ENCODE assay signal across 9 cellular contexts in the genomic region with DNA sequence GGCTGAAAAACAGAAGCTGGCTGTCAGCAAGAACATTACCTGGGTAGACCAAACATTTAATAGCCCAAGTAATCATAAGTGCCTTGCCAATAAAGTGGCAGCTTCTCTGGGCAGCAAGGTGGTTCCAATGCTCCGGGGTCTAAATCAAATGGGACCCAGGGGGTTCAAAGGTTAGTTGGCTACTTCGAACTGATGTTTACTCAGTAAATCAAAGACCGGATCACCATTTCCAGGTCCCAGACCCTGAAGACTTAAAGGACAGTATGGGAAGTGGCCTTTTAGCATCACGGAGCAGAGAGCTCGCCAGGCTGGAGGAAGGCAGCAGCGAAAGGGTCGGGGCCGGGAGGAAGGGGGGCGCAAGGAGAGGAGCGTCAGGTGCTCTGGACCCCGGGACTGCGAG. TPM values are rescaled to one million over a fixed set of nuclear protein-coding genes. Genes with fewer than 3 reads are reported as not detected.
A peak's percentile ranks its signal among the peaks of the same experiment; 100 is the strongest.
DNase-seq lines count a peak whose midpoint lies in the region; ATAC-seq and TF ChIP-seq lines count a peak whose summit lies in the region.
"Had no signal": no experiment of that assay in that cellular context is flagged by ENCODE, and none has a peak within 500 bp of the region (broad histone marks: within the 10 kb centered on the region; RNA-seq: fewer than 3 reads in every experiment).

No MANE protein-coding gene starts in this region.

- H2AFZ ChIP-seq in SK-N-SH (ENCODE audit: low read depth): no peak overlapping the region

- peaks cover 24% of the 10 kb centered on the region for H3K79me2 ChIP-seq in SK-N-SH (ENCODE audit: insufficient read depth)

- POLR2A ChIA-PET in SK-N-SH (lab: Yijun Ruan, JAX): no interaction called here
- POLR2A ChIA-PET in activated CD8-positive, alpha-beta T cell treated with anti-CD3 and anti-CD28 coated beads, Interleukin-2, amount 10 ng/mL, durations not matched to agents 7 days and 5 days (lab: Charles Lee): interaction anchor here (0.5 to 0.9 kb wide), 2 partner anchors 90 to 139 kb away, joined by 3 read pairs; no protein-coding TSS in a partner anchor

- no peaks in the 10 kb centered on the region for H3K9me2 ChIP-seq in SK-N-SH

- peak overlapping the region; percentile 81 for H3K4me3 Mint-ChIP-seq in activated CD8-positive, alpha-beta T cell treated with anti-CD3 and anti-CD28 coated beads, Interleukin-2, amount 10 ng/mL, durations not matched to agents 7 days and 5 days
- H3K4me3 Mint-ChIP-seq in stimulated activated naive CD8-positive, alpha-beta T cell treated with anti-CD3 and anti-CD28 coated beads, Interleukin-15, amount 100 ng/mL, for 72 hours: peak overlapping the region; percentile 85 to 87

- peaks cover 10% of the 10 kb centered on the region for H3K36me3 Mint-ChIP-seq in activated CD8-positive, alpha-beta T cell treated with anti-CD3 and anti-CD28 coated beads, Interleukin-2, amount 10 ng/mL, durations not matched to agents 7 days and 5 days (ENCODE audit: low read depth)

- no peak for ATAC-seq in SK-N-SH treated with all-trans-retinoic acid at 6 μM for 48 hours
- no peak for ATAC-seq in activated CD8-positive, alpha-beta T cell treated with anti-CD3 and anti-CD28 coated beads, Interleukin-2, amount 10 ng/mL, durations not matched to agents 7 days and 5 days
- no peak for ATAC-seq in stimulated activated naive CD8-positive, alpha-beta T cell treated with anti-CD3 and anti-CD28 coated beads, Interleukin-15, amount 100 ng/mL, for 72 hours

- DNase-seq in SK-N-SH (no peak), NCI-H1694 treated with DMSO at 0.1 percent for 48 hours (lab: John Stamatoyannopoulos, UW) (no peak), Kasumi-1 (lab: John Stamatoyannopoulos, UW) (no peak), NCI-H1092 (lab: John Stamatoyannopoulos, UW) (no peak)
- no peak for DNase-seq in activated CD8-positive, alpha-beta T cell treated with anti-CD3 and anti-CD28 coated beads, Interleukin-2, amount 10 ng/mL, durations not matched to agents 7 days and 5 days
- DNase-seq in stimulated activated naive CD8-positive, alpha-beta T cell treated with anti-CD3 and anti-CD28 coated beads, Interleukin-15, amount 100 ng/mL, for 72 hours: no peak
- DNase-seq: activated CD4-positive, alpha-beta T cell treated with anti-CD3 and anti-CD28 coated beads for 1 hour had no signal

- H3K9me3 Mint-ChIP-seq in activated CD8-positive, alpha-beta T cell treated with anti-CD3 and anti-CD28 coated beads, Interleukin-2, amount 10 ng/mL, durations not matched to agents 7 days and 5 days (ENCODE audit: insufficient read depth): no peaks in the 10 kb centered on the region
- no peaks in the 10 kb centered on the region for H3K9me3 Mint-ChIP-seq in stimulated activated naive CD8-positive, alpha-beta T cell treated with anti-CD3 and anti-CD28 coated beads, Interleukin-15, amount 100 ng/mL, for 72 hours

- H3K9ac ChIP-seq in SK-N-SH (peak overlapping the region; percentile 80; the same call in 1 of the 2 replicates), iPS-20b (ENCODE audit: low read depth, low read length) (no peak overlapping the region)

- 5% methylated on average over 12 of the region's 12 CpGs for WGBS in SK-N-SH (ENCODE audit: low lambda C conversion rate)

- H3K9me3 ChIP-seq in SK-N-SH: no peaks in the 10 kb centered on the region
- no peaks in the 10 kb centered on the region for H3K9me3 ChIP-seq in iPS-20b (ENCODE audit: insufficient read depth, low read depth, low read length)

- peaks cover 12% of the 10 kb centered on the region; the same call in 1 of the 2 replicates for H4K20me1 ChIP-seq in SK-N-SH (ENCODE audit: insufficient read depth)

- H3K27me3 ChIP-seq in SK-N-SH (ENCODE audit: insufficient read depth) (no peaks in the 10 kb centered on the region; the same call in 1 of the 2 replicates), iPS-20b (ENCODE audit: insufficient read depth, low read length) (peaks cover 17% of the 10 kb centered on the region)

- TF ChIP-seq RAD21 in SK-N-SH (IDR thresholded peaks at IDR 0.05; ENCODE audit: low read length): no peak

- H3K27me3 Mint-ChIP-seq in activated CD8-positive, alpha-beta T cell treated with anti-CD3 and anti-CD28 coated beads, Interleukin-2, amount 10 ng/mL, durations not matched to agents 7 days and 5 days (ENCODE audit: low read depth): no peaks in the 10 kb centered on the region
- no peaks in the 10 kb centered on the region for H3K27me3 Mint-ChIP-seq in stimulated activated naive CD8-positive, alpha-beta T cell treated with anti-CD3 and anti-CD28 coated beads, Interleukin-15, amount 100 ng/mL, for 72 hours

- H3K27ac ChIP-seq in SK-N-SH (ENCODE audit: low read depth in 2 of 2, low read length in 1 of 2): no peak overlapping the region
- H3K27ac ChIP-seq in iPS-20b (ENCODE audit: low read length): no peak overlapping the region

- TF ChIP-seq EP300 in SK-N-SH (IDR thresholded peaks at IDR 0.05; ENCODE audit: borderline replicate concordance in 1 of 2, low read depth in 1 of 2, low read length in 1 of 2): no peak

- no peaks in the 10 kb centered on the region for H3K36me3 ChIP-seq in SK-N-SH (replicated peaks in 1 of 2; ENCODE audit: control insufficient read depth in 1 of 2, insufficient read depth in 2 of 2, low read length in 1 of 2)
- H3K36me3 ChIP-seq in iPS-20b (ENCODE audit: insufficient read depth, low read depth, low read length): no peaks in the 10 kb centered on the region

- peak overlapping the region; percentile 77 for H3K27ac Mint-ChIP-seq in activated CD8-positive, alpha-beta T cell treated with anti-CD3 and anti-CD28 coated beads, Interleukin-2, amount 10 ng/mL, durations not matched to agents 7 days and 5 days
- peak overlapping the region; percentile 67 to 86 for H3K27ac Mint-ChIP-seq in stimulated activated naive CD8-positive, alpha-beta T cell treated with anti-CD3 and anti-CD28 coated beads, Interleukin-15, amount 100 ng/mL, for 72 hours

- no peak for TF ChIP-seq CTCF in SK-N-SH (IDR thresholded peaks at IDR 0.05)

- CTCF ChIA-PET in SK-N-SH (lab: Yijun Ruan, JAX): interaction anchor here (0.8 to 1.3 kb wide), 2 partner anchors 11 to 155 kb away, joined by 3 read pairs; no protein-coding TSS in a partner anchor
- CTCF ChIA-PET in activated CD8-positive, alpha-beta T cell treated with anti-CD3 and anti-CD28 coated beads, Interleukin-2, amount 10 ng/mL, durations not matched to agents 7 days and 5 days (lab: Charles Lee): interaction anchor here (0.7 to 2.5 kb wide), 3 partner anchors 136 to 146 kb away, joined by 3 to 8 read pairs (median 8); no protein-coding TSS in a partner anchor

- H3K4me1 Mint-ChIP-seq in activated CD8-positive, alpha-beta T cell treated with anti-CD3 and anti-CD28 coated beads, Interleukin-2, amount 10 ng/mL, durations not matched to agents 7 days and 5 days (ENCODE audit: low read depth): peaks cover 68% of the 10 kb centered on the region
- H3K4me1 Mint-ChIP-seq in stimulated activated naive CD8-positive, alpha-beta T cell treated with anti-CD3 and anti-CD28 coated beads, Interleukin-15, amount 100 ng/mL, for 72 hours: peaks cover 66% of the 10 kb centered on the region

- peak overlapping the region; percentile 70 for H3K4me2 ChIP-seq in SK-N-SH

- H3K4me3 ChIP-seq in SK-N-SH (ENCODE audit: low read depth in 2 of 2, low read length in 1 of 2) (peak overlapping the region; percentile 57 to 78), iPS-20b (ENCODE audit: low read length) (peak overlapping the region; percentile 62)

- peaks cover 19% of the 10 kb centered on the region for H3F3A ChIP-seq in SK-N-SH (replicated peaks; ENCODE audit: insufficient read depth)

- peaks cover 0 to 10% of the 10 kb centered on the region in 2 experiments; a peak in 1 of 4 replicates for H3K4me1 ChIP-seq in SK-N-SH (ENCODE audit: control insufficient read depth in 1 of 2, insufficient read depth in 2 of 2, low read depth in 1 of 2, low read length in 1 of 2)
- peaks cover 4% of the 10 kb centered on the region; the same call in 1 of the 2 replicates for H3K4me1 ChIP-seq in iPS-20b (ENCODE audit: insufficient read depth, low read length)

TF ChIP-seq in SK-N-SH, 30 proteins besides CTCF, POLR2A, EP300 and RAD21:
- no peak for TF ChIP-seq TAF1 (IDR thresholded peaks at IDR 0.05; ENCODE audit: borderline replicate concordance, low read depth, low read length)

TF ChIP-seq in SK-N-SH treated with all-trans-retinoic acid at 6 μM for 48 hours, 23 proteins besides CTCF, POLR2A, EP300 and RAD21 (continues in another document):
- TF ChIP-seq, protein P1, sequence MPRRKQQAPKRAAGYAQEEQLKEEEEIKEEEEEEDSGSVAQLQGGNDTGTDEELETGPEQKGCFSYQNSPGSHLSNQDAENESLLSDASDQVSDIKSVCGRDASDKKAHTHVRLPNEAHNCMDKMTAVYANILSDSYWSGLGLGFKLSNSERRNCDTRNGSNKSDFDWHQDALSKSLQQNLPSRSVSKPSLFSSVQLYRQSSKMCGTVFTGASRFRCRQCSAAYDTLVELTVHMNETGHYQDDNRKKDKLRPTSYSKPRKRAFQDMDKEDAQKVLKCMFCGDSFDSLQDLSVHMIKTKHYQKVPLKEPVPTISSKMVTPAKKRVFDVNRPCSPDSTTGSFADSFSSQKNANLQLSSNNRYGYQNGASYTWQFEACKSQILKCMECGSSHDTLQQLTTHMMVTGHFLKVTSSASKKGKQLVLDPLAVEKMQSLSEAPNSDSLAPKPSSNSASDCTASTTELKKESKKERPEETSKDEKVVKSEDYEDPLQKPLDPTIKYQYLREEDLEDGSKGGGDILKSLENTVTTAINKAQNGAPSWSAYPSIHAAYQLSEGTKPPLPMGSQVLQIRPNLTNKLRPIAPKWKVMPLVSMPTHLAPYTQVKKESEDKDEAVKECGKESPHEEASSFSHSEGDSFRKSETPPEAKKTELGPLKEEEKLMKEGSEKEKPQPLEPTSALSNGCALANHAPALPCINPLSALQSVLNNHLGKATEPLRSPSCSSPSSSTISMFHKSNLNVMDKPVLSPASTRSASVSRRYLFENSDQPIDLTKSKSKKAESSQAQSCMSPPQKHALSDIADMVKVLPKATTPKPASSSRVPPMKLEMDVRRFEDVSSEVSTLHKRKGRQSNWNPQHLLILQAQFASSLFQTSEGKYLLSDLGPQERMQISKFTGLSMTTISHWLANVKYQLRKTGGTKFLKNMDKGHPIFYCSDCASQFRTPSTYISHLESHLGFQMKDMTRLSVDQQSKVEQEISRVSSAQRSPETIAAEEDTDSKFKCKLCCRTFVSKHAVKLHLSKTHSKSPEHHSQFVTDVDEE (CRISPR knock-in tag; IDR thresholded peaks at IDR 0.05): no peak
- TF ChIP-seq ESRRG (CRISPR knock-in tag; IDR thresholded peaks at IDR 0.05) (no peak), ZNF70 (CRISPR knock-in tag; IDR thresholded peaks at IDR 0.05) (no peak)

RNA-seq across cellular contexts. Expression of a gene that starts 1.0 kb away (rescaled TPM):
- 24.8 and 27.9 TPM in 2 replicates for polyA plus RNA-seq in SK-N-SH (2012; rRNA removed)
- polyA plus RNA-seq in SK-N-SH (2012; cell fraction: cytosol; rRNA removed): 30.0 and 32.7 TPM in 2 replicates
- polyA plus RNA-seq in SK-N-SH (2012; cell fraction: nucleus; rRNA removed): 11.9 and 15.9 TPM in 2 replicates
- total RNA-seq in activated CD8-positive, alpha-beta T cell treated with anti-CD3 and anti-CD28 coated beads, Interleukin-2, amount 10 ng/mL, durations not matched to agents 7 days and 5 days: 10 to 100 TPM; 85.6 to 95.3 TPM
